ENCODE assay signal across 19 cellular contexts in genomic region chr1:182829285-182829932, GRCh38. TPM values are rescaled to one million over a fixed set of nuclear protein-coding genes. Genes with fewer than 3 reads are reported as not detected.
DNase-seq lines count a peak whose midpoint lies in the region; ATAC-seq and TF ChIP-seq lines count a peak whose summit lies in the region.
"Had no signal": no experiment of that assay in that cellular context is flagged by ENCODE, and none has a peak within 500 bp of the region (broad histone marks: within the 10 kb centered on the region; RNA-seq: fewer than 3 reads in every experiment).

No MANE protein-coding gene starts in this region.

- intact Hi-C loops in posterior vena cava (cut with DNase I) (no loop called here), prostate gland (cut with DNase I) (no loop called here)

- no peak for TF ChIP-seq POLR2A in prostate gland (IDR thresholded peaks at IDR 0.05)

- H3K9me3 ChIP-seq in prostate gland: no peaks in the 10 kb centered on the region

- no peaks in the 10 kb centered on the region for H3K9me3 Mint-ChIP-seq in endothelial cell (ENCODE audit: unreplicated experiment)
- H3K9me3 Mint-ChIP-seq: activated naive CD8-positive, alpha-beta T cell treated with anti-CD3 and anti-CD28 coated beads, Interleukin-2, amount 10 ng/mL, durations not matched to agents 7 days and 5 days had no signal

- TF ChIP-seq CTCF in endothelial cell (IDR thresholded peaks at IDR 0.05; ENCODE audit: unreplicated experiment) (no peak), prostate gland (IDR thresholded peaks at IDR 0.05) (no peak)

- peak overlapping the region; percentile 6 for H3K27ac Mint-ChIP-seq in endothelial cell (ENCODE audit: unreplicated experiment)
- H3K27ac Mint-ChIP-seq: activated CD8-positive, alpha-beta memory T cell treated with anti-CD3 and anti-CD28 coated beads, Interleukin-2, amount 10 ng/mL, durations not matched to agents 7 days and 5 days; activated naive CD8-positive, alpha-beta T cell treated with anti-CD3 and anti-CD28 coated beads, Interleukin-2, amount 10 ng/mL, durations not matched to agents 7 days and 5 days had no signal

- 48% methylated on average over 5 of the region's 5 CpGs for WGBS in prostate gland

- H3K36me3 Mint-ChIP-seq in endothelial cell (ENCODE audit: low read depth, unreplicated experiment): no peaks in the 10 kb centered on the region
- H3K36me3 Mint-ChIP-seq: activated CD8-positive, alpha-beta memory T cell treated with anti-CD3 and anti-CD28 coated beads, Interleukin-2, amount 10 ng/mL, durations not matched to agents 7 days and 5 days; activated naive CD8-positive, alpha-beta T cell treated with anti-CD3 and anti-CD28 coated beads, Interleukin-2, amount 10 ng/mL, durations not matched to agents 7 days and 5 days had no signal

- H3K27me3 ChIP-seq in prostate gland (replicated peaks; ENCODE audit: insufficient read depth): no peaks in the 10 kb centered on the region

- no peaks in the 10 kb centered on the region for H3K36me3 ChIP-seq in prostate gland

- H3K4me3 Mint-ChIP-seq in endothelial cell (ENCODE audit: unreplicated experiment): no peak overlapping the region
- H3K4me3 Mint-ChIP-seq: activated CD8-positive, alpha-beta memory T cell treated with anti-CD3 and anti-CD28 coated beads, Interleukin-2, amount 10 ng/mL, durations not matched to agents 7 days and 5 days; activated naive CD8-positive, alpha-beta T cell treated with anti-CD3 and anti-CD28 coated beads, Interleukin-2, amount 10 ng/mL, durations not matched to agents 7 days and 5 days had no signal

- no peak overlapping the region for H3K27ac ChIP-seq in prostate gland

- DNase-seq in endothelial cell (ENCODE audit: low spot score): no peak
- DNase-seq in posterior vena cava (ENCODE audit: low spot score): no peak
- DNase-seq in NCI-H510A (lab: John Stamatoyannopoulos, UW): no peak
- DNase-seq in T-helper 1 cell: no peak
- no peak for DNase-seq in prostate gland (ENCODE audit: low spot score)
- DNase-seq: activated CD8-positive, alpha-beta memory T cell treated with anti-CD3 and anti-CD28 coated beads, Interleukin-2, amount 10 ng/mL, durations not matched to agents 7 days and 5 days; activated naive CD8-positive, alpha-beta T cell treated with anti-CD3 and anti-CD28 coated beads, Interleukin-2, amount 10 ng/mL, durations not matched to agents 7 days and 5 days; C1 segment of cervical spinal cord; cerebellar nuclear complex; EL; IMR-90; mesendoderm; NCI-H2029; stimulated activated CD4-positive, alpha-beta T cell treated with anti-CD3 and anti-CD28 coated beads, Interleukin-2, amount 100 ng/mL, for 48 hours; stimulated activated naive CD8-positive, alpha-beta T cell treated with anti-CD3 and anti-CD28 coated beads, Interleukin-15, Interleukin-2, amounts not matched to agents 100 U/mL and 50 U/mL, for 24 hours had no signal

- peaks cover 12% of the 10 kb centered on the region for H3K4me1 Mint-ChIP-seq in endothelial cell (ENCODE audit: unreplicated experiment)

- H3K4me1 ChIP-seq in prostate gland (replicated peaks): no peaks in the 10 kb centered on the region

- H3K27me3 Mint-ChIP-seq in endothelial cell (ENCODE audit: unreplicated experiment): no peaks in the 10 kb centered on the region

- ATAC-seq in GM18511 (IDR thresholded peaks at IDR 0.05; ENCODE audit: unreplicated experiment) (peak; percentile 86), GM21619 (IDR thresholded peaks at IDR 0.05; ENCODE audit: unreplicated experiment) (peak; percentile 73), HG03432 (IDR thresholded peaks at IDR 0.05; ENCODE audit: unreplicated experiment) (peak; percentile 72)
- ATAC-seq: activated CD8-positive, alpha-beta memory T cell treated with anti-CD3 and anti-CD28 coated beads, Interleukin-2, amount 10 ng/mL, durations not matched to agents 7 days and 5 days; esophagus mucosa; stimulated activated naive CD8-positive, alpha-beta T cell treated with anti-CD3 and anti-CD28 coated beads, Interleukin-15, Interleukin-2, amounts not matched to agents 100 U/mL and 50 U/mL, for 24 hours had no signal

- H3K4me3 ChIP-seq in prostate gland: no peak overlapping the region

RNA-seq across cellular contexts. Expression of gene DHX9, which starts 9.7 kb away (rescaled TPM):
- total RNA-seq in endothelial cell (ENCODE audit: unreplicated experiment) (182 TPM), posterior vena cava (100 to 1,000 TPM in 1 of 2 donors, 10 to 100 TPM in 1; 95.6 to 106 TPM), prostate gland (100 to 1,000 TPM in 1 of 2 donors, 10 to 100 TPM in 1; 97.4 to 103 TPM)

RNA-seq across cellular contexts. Expression of gene NPL, which starts 39.8 kb away (rescaled TPM):
- total RNA-seq in endothelial cell (ENCODE audit: unreplicated experiment): 4.8 TPM
- total RNA-seq in posterior vena cava: 10 to 100 TPM; 11.9 to 25.2 TPM
- 1 to 10 TPM; 2.2 to 6.8 TPM for total RNA-seq in prostate gland
